Comparison of ENCODE assay signal across 1 cellular context in the genomic region with DNA sequence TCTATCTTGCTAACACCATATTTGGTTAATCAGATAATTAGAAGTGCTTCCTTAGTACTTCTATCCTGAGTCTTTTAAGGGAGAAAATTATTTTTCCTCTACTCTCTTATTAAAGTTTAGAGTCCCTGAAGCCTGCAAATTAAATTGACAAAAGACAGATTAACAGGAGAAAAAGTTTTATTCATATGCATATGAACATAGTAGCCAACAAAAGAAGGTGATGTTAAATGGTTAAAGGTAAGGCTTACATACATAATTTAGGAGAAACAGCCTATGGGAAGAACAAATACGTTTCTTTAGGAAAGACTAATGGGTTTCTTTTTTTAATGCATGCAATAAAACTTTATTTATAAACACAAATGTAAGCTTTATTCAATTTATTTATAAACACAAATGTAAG.
TF ChIP-seq lines count a peak whose summit lies in the region.

No MANE protein-coding gene starts in this region.

TF ChIP-seq in WTC11, 78 proteins besides CTCF, POLR2A, EP300 and RAD21 (continued from another document):
- TF ChIP-seq, protein P1, sequence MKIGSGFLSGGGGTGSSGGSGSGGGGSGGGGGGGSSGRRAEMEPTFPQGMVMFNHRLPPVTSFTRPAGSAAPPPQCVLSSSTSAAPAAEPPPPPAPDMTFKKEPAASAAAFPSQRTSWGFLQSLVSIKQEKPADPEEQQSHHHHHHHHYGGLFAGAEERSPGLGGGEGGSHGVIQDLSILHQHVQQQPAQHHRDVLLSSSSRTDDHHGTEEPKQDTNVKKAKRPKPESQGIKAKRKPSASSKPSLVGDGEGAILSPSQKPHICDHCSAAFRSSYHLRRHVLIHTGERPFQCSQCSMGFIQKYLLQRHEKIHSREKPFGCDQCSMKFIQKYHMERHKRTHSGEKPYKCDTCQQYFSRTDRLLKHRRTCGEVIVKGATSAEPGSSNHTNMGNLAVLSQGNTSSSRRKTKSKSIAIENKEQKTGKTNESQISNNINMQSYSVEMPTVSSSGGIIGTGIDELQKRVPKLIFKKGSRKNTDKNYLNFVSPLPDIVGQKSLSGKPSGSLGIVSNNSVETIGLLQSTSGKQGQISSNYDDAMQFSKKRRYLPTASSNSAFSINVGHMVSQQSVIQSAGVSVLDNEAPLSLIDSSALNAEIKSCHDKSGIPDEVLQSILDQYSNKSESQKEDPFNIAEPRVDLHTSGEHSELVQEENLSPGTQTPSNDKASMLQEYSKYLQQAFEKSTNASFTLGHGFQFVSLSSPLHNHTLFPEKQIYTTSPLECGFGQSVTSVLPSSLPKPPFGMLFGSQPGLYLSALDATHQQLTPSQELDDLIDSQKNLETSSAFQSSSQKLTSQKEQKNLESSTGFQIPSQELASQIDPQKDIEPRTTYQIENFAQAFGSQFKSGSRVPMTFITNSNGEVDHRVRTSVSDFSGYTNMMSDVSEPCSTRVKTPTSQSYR (CRISPR knock-in tag; IDR thresholded peaks at IDR 0.05): no peak
- TF ChIP-seq, protein P2, sequence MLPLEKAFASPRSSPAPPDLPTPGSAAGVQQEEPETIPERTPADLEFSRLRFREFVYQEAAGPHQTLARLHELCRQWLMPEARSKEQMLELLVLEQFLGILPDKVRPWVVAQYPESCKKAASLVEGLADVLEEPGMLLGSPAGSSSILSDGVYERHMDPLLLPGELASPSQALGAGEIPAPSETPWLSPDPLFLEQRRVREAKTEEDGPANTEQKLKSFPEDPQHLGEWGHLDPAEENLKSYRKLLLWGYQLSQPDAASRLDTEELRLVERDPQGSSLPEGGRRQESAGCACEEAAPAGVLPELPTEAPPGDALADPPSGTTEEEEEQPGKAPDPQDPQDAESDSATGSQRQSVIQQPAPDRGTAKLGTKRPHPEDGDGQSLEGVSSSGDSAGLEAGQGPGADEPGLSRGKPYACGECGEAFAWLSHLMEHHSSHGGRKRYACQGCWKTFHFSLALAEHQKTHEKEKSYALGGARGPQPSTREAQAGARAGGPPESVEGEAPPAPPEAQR (CRISPR knock-in tag; IDR thresholded peaks at IDR 0.05): no peak
- TF ChIP-seq, protein P3, sequence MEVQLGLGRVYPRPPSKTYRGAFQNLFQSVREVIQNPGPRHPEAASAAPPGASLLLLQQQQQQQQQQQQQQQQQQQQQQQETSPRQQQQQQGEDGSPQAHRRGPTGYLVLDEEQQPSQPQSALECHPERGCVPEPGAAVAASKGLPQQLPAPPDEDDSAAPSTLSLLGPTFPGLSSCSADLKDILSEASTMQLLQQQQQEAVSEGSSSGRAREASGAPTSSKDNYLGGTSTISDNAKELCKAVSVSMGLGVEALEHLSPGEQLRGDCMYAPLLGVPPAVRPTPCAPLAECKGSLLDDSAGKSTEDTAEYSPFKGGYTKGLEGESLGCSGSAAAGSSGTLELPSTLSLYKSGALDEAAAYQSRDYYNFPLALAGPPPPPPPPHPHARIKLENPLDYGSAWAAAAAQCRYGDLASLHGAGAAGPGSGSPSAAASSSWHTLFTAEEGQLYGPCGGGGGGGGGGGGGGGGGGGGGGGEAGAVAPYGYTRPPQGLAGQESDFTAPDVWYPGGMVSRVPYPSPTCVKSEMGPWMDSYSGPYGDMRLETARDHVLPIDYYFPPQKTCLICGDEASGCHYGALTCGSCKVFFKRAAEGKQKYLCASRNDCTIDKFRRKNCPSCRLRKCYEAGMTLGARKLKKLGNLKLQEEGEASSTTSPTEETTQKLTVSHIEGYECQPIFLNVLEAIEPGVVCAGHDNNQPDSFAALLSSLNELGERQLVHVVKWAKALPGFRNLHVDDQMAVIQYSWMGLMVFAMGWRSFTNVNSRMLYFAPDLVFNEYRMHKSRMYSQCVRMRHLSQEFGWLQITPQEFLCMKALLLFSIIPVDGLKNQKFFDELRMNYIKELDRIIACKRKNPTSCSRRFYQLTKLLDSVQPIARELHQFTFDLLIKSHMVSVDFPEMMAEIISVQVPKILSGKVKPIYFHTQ (CRISPR knock-in tag; IDR thresholded peaks at IDR 0.05): no peak
- TF ChIP-seq, protein P4, sequence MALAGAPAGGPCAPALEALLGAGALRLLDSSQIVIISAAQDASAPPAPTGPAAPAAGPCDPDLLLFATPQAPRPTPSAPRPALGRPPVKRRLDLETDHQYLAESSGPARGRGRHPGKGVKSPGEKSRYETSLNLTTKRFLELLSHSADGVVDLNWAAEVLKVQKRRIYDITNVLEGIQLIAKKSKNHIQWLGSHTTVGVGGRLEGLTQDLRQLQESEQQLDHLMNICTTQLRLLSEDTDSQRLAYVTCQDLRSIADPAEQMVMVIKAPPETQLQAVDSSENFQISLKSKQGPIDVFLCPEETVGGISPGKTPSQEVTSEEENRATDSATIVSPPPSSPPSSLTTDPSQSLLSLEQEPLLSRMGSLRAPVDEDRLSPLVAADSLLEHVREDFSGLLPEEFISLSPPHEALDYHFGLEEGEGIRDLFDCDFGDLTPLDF (CRISPR knock-in tag; IDR thresholded peaks at IDR 0.05): no peak
- TF ChIP-seq FOXJ3 (CRISPR knock-in tag; IDR thresholded peaks at IDR 0.05; ENCODE audit: borderline replicate concordance) (no peak), SMAD3 (CRISPR knock-in tag; IDR thresholded peaks at IDR 0.05; ENCODE audit: borderline replicate concordance) (no peak), NFATC4 (CRISPR knock-in tag; IDR thresholded peaks at IDR 0.05) (no peak)
TF ChIP-seq in WTC11: peak in this region for 0.
